ENCODE assay signal across 9 cellular contexts in genomic region chr21:26965567-26966359, GRCh38. TPM values are rescaled to one million over a fixed set of nuclear protein-coding genes. Genes with fewer than 3 reads are reported as not detected.
A peak's percentile ranks its signal among the peaks of the same experiment; 100 is the strongest.
DNase-seq lines count a peak whose midpoint lies in the region; ATAC-seq and TF ChIP-seq lines count a peak whose summit lies in the region.
"Had no signal": no experiment of that assay in that cellular context is flagged by ENCODE, and none has a peak within 500 bp of the region (broad histone marks: within the 10 kb centered on the region; RNA-seq: fewer than 3 reads in every experiment).

No MANE protein-coding gene starts in this region.

- intact Hi-C loops in body of pancreas (cut with DNase I): no loop called here

- DNase-seq in HPDE6-E6E7 (ENCODE audit: extremely low spot score): peak; percentile 6
- DNase-seq in body of pancreas: peak; percentile 24 to 58 (median 28)
- DNase-seq in islet precursor cell: peak; percentile 92
- DNase-seq in smooth muscle cell (lab: John Stamatoyannopoulos, UW; ENCODE audit: unreplicated experiment): peak; percentile 23
- DNase-seq in NCI-H1105 (lab: John Stamatoyannopoulos, UW): no peak
- no peak for DNase-seq in HK-2 (ENCODE audit: unreplicated experiment)
- no peak for DNase-seq in stimulated activated naive CD8-positive, alpha-beta T cell treated with anti-CD3 and anti-CD28 coated beads, Interleukin-15, Interleukin-2, amounts not matched to agents 100 U/mL and 50 U/mL, for 24 hours
- DNase-seq: activated gamma-delta T cell had no signal

- H3K27me3 ChIP-seq in body of pancreas (peaks cover 2 to 9% of the 10 kb centered on the region in 2 donors), smooth muscle cell (ENCODE audit: low read depth) (peaks cover 6% of the 10 kb centered on the region)

- H3K4me3 ChIP-seq in body of pancreas: peak overlapping the region; percentile 22 to 38
- peak overlapping the region; percentile 76 for H3K4me3 ChIP-seq in smooth muscle cell

- no peaks in the 10 kb centered on the region for H3K9me3 ChIP-seq in body of pancreas
- no peaks in the 10 kb centered on the region for H3K9me3 ChIP-seq in smooth muscle cell (replicated peaks; ENCODE audit: low read depth)

- ATAC-seq in body of pancreas (peak; percentile 45), HG03469 (IDR thresholded peaks at IDR 0.05; ENCODE audit: unreplicated experiment) (no peak)
- no peak for ATAC-seq in stimulated activated naive CD8-positive, alpha-beta T cell treated with anti-CD3 and anti-CD28 coated beads, Interleukin-15, Interleukin-2, amounts not matched to agents 100 U/mL and 50 U/mL, for 24 hours

- H4K20me1 ChIP-seq in smooth muscle cell (ENCODE audit: low read depth): no peaks in the 10 kb centered on the region

- H3K4me2 ChIP-seq in smooth muscle cell: peak overlapping the region; percentile 94

- peak overlapping the region in 1 of 4 donors; percentile 29 for H3K27ac ChIP-seq in body of pancreas
- no peak overlapping the region for H3K27ac ChIP-seq in smooth muscle cell (ENCODE audit: low read depth)

- H3K79me2 ChIP-seq in smooth muscle cell (ENCODE audit: low read depth): peaks cover 5% of the 10 kb centered on the region

- H2AFZ ChIP-seq in smooth muscle cell (ENCODE audit: low read depth): peak overlapping the region; percentile 74

- peak overlapping the region; percentile 12 for H3K9ac ChIP-seq in smooth muscle cell (ENCODE audit: low read depth)

- TF ChIP-seq POLR2A in body of pancreas (IDR thresholded peaks at IDR 0.05): no peak

- TF ChIP-seq CTCF in body of pancreas (IDR thresholded peaks at IDR 0.05) (peak in 1 of 7 experiments; percentile 52), smooth muscle cell (IDR thresholded peaks at IDR 0.05; ENCODE audit: borderline replicate concordance, insufficient read depth, poor library complexity, severe bottlenecking) (peak; percentile 31)

- H3F3A ChIP-seq in smooth muscle cell (ENCODE audit: low read depth): no peaks in the 10 kb centered on the region

- no peaks in the 10 kb centered on the region for H3K36me3 ChIP-seq in body of pancreas (replicated peaks in 1 of 2; ENCODE audit: insufficient read depth in 1 of 2, low read depth in 2 of 2)
- no peaks in the 10 kb centered on the region for H3K36me3 ChIP-seq in smooth muscle cell (ENCODE audit: low read depth)

- H3K4me1 ChIP-seq in body of pancreas (peaks cover 26% of the 10 kb centered on the region), smooth muscle cell (ENCODE audit: low read depth) (peaks cover 5% of the 10 kb centered on the region)

- WGBS in body of pancreas, 2 donors: 2 to 6% methylated on average over 27 to 90 of the region's 90 CpGs
- 3% methylated on average over 76 of the region's 90 CpGs for WGBS in smooth muscle cell (ENCODE audit: low lambda C conversion rate)

RNA-seq across cellular contexts. Expression of gene ADAMTS5, which starts 1.1 kb away (rescaled TPM):
- total RNA-seq in body of pancreas: 1 to 10 TPM; 3.4 to 3.6 TPM
- total RNA-seq in smooth muscle cell: 15.5 and 18.4 TPM in 2 replicates
- polyA plus RNA-seq in smooth muscle cell: 6.5 and 7.6 TPM in 2 replicates

Comparison
In these comparisons a context has a peak if more than half of its experiments do, and no peak if none do; other contexts are left out.
1. DNase-seq: peak in HPDE6-E6E7 (single experiment), body of pancreas (4 of 4), islet precursor cell (single experiment) and smooth muscle cell (single experiment); none in NCI-H1105 (single experiment), HK-2 (single experiment) and stimulated activated naive CD8-positive, alpha-beta T cell treated with anti-CD3 and anti-CD28 coated beads, Interleukin-15, Interleukin-2, amounts not matched to agents 100 U/mL and 50 U/mL, for 24 hours (single experiment).